Comparison of ENCODE assay signal across 8 cellular contexts in the genomic region with DNA sequence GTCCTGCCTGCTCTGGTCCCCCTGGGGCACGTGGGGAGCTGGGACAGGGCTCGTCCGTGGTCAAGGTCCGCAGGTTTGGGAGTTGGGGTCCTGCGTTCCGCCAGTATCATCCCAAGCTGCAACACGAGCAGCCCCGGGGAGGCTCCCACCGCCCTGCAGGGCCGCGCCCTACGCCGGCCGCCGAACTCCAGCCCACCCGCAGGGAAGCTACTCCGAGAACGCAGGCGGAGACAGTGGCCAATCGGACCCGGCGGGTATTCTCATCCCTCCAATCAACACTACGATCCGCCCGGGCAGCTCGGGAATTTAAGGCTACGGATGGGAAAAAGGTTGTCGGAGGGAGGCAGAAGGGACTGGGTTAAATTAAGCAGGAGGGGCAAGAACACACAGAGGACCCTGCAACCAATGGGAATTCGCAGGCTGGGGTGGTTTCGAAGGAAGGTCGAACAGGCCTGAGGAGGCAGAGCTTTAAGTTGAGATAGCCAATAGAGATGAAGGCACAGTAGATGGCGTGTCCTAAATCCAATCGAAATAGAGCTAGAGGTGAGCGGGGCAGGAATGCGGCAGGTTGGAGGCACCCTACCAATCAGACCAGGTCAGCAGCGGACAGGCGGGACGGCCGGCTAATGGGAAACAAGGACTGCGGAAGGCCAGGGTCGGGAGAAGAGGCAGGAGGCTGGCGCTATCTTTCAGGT. TPM values are rescaled to one million over a fixed set of nuclear protein-coding genes. Genes with fewer than 3 reads are reported as not detected.
A peak's percentile ranks its signal among the peaks of the same experiment; 100 is the strongest.
DNase-seq lines count a peak whose midpoint lies in the region; ATAC-seq and FAIRE-seq lines count a peak whose summit lies in the region.

No MANE protein-coding gene starts in this region.

- peak overlapping the region; percentile 57 to 79 (median 70) for H3K4me3 ChIP-seq in BLaER1 treated with 17β-estradiol and CSF1 and Interleukin-3, amounts not matched to agents 10 nM and 100 nM

- H3K27ac ChIP-seq in BLaER1 treated with 17β-estradiol and CSF1 and Interleukin-3, amounts not matched to agents 10 nM and 100 nM, result peak overlapping the region; percentile 77 to 93 (median 90)

- H3K4me1 ChIP-seq in BLaER1 treated with 17β-estradiol and CSF1 and Interleukin-3, amounts not matched to agents 10 nM and 100 nM, result peaks cover 31 to 71% (median 40%) of the 10 kb centered on the region in 10 experiments

- no peaks in the 10 kb centered on the region for H3K27me3 ChIP-seq in BLaER1 treated with 17β-estradiol and CSF1 and Interleukin-3, amounts not matched to agents 10 nM and 100 nM

- peak overlapping the region; percentile 84 to 92 (median 88) for H3K9ac ChIP-seq in BLaER1 treated with 17β-estradiol and CSF1 and Interleukin-3, amounts not matched to agents 10 nM and 100 nM

- peak; percentile 99 for FAIRE-seq in GM19239 (lab: Jason Lieb, UNC)

- H3K36me3 ChIP-seq in BLaER1 treated with 17β-estradiol and CSF1 and Interleukin-3, amounts not matched to agents 10 nM and 100 nM, result peaks cover 31 to 63% (median 44%) of the 10 kb centered on the region in 11 experiments

- DNase-seq in GM19239 (ENCODE audit: insufficient read length, low spot score), result peak; percentile 93
- DNase-seq in NCI-H510A (lab: John Stamatoyannopoulos, UW), result peak; percentile 95
- peak; percentile 84 to 88 for DNase-seq in activated CD4-positive, alpha-beta T cell treated with anti-CD3 and anti-CD28 coated beads for 24 hours (ENCODE audit: low read depth in 2 of 2)
- DNase-seq in dermis blood vessel endothelial cell, result peak; percentile 100
- DNase-seq in left lobe of liver (ENCODE audit: low spot score), result peak; percentile 99
- DNase-seq in stimulated activated CD4-positive, alpha-beta T cell treated with anti-CD3 and anti-CD28 coated beads, Interleukin-2, amount 100 ng/mL, for 4 hours (ENCODE audit: low read depth), result peak; percentile 83

- no peaks in the 10 kb centered on the region for H4K20me1 ChIP-seq in BLaER1 treated with 17β-estradiol and CSF1 and Interleukin-3, amounts not matched to agents 10 nM and 100 nM

- ATAC-seq in HG03439 (IDR thresholded peaks at IDR 0.05; ENCODE audit: unreplicated experiment), result peak; percentile 82
- ATAC-seq in left lobe of liver, result peak; percentile 77

- H3K4me2 ChIP-seq in BLaER1 treated with 17β-estradiol and CSF1 and Interleukin-3, amounts not matched to agents 10 nM and 100 nM, result peak overlapping the region; percentile 92 to 99 (median 98)

- no peaks in the 10 kb centered on the region for H3K9me3 ChIP-seq in BLaER1 treated with 17β-estradiol and CSF1 and Interleukin-3, amounts not matched to agents 10 nM and 100 nM (replicated peaks in 1 of 11)

RNA-seq across cellular contexts. Expression of a gene that starts 0.6 kb away (rescaled TPM):
- total RNA-seq in dermis blood vessel endothelial cell (57.5 and 64.1 TPM in 2 replicates), left lobe of liver (20.3 TPM)

RNA-seq across cellular contexts. Expression of a gene that starts 16.1 kb away (rescaled TPM):
- total RNA-seq in dermis blood vessel endothelial cell (3.3 and 7.0 TPM in 2 replicates), left lobe of liver (52.7 TPM)

RNA-seq across cellular contexts. Expression of a gene that starts 18.7 kb away (rescaled TPM):
- total RNA-seq in dermis blood vessel endothelial cell, result 298 and 729 TPM in 2 replicates
- 254 TPM for total RNA-seq in left lobe of liver

RNA-seq across cellular contexts. Expression of a gene that starts 20.5 kb away (rescaled TPM):
- total RNA-seq in dermis blood vessel endothelial cell, result 4.9 and 11.4 TPM in 2 replicates
- total RNA-seq in left lobe of liver, result 17.7 TPM

RNA-seq across cellular contexts. Expression of a gene that starts 26.9 kb away (rescaled TPM):
- total RNA-seq in dermis blood vessel endothelial cell (13.6 and 23.7 TPM in 2 replicates), left lobe of liver (78.9 TPM)

Comparison
In these comparisons a context has a peak if more than half of its experiments do, and no peak if none do; other contexts are left out.
1. Peak in every context shown above with its lines: DNase-seq, ATAC-seq, H3K4me3 ChIP-seq and H3K27ac ChIP-seq.